In the genomic region with DNA sequence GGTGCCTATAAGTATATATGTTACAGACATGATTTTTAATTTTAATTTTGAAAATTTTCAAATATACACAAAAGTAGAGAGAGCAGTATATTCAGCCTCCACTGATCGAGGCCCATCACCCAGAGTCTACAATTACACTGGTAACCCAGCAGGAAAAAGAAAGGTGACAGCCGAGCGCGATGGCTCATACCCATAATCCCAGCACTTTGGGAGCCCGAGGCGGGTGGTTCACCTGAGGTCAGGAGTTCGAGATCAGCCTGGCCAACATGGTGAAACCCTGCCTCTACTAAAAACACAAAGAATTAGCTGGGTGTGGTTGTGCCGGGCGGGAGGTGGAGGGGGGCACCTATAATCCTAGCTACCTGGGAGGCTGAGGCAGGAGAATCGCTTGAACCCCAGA, we compare ENCODE assay signal across 14 cellular contexts. TPM values are rescaled to one million over a fixed set of nuclear protein-coding genes. Genes with fewer than 3 reads are reported as not detected.
A peak's percentile ranks its signal among the peaks of the same experiment; 100 is the strongest.
DNase-seq lines count a peak whose midpoint lies in the region; ATAC-seq, FAIRE-seq and TF ChIP-seq lines count a peak whose summit lies in the region.
"Had no signal": no experiment of that assay in that cellular context is flagged by ENCODE, and none has a peak within 500 bp of the region (broad histone marks: within the 10 kb centered on the region; RNA-seq: fewer than 3 reads in every experiment).

No MANE protein-coding gene starts in this region.

- peaks cover 27% of the 10 kb centered on the region for H3K36me3 ChIP-seq in BE2C
- peaks cover 5 to 19% of the 10 kb centered on the region in 2 experiments for H3K36me3 ChIP-seq in GM12878 (ENCODE audit: control insufficient read depth in 2 of 2, insufficient read depth in 2 of 2, low read length in 1 of 2)

- H4K20me1 ChIP-seq in GM12878 (ENCODE audit: control insufficient read depth, insufficient read depth), result no peaks in the 10 kb centered on the region

- no peak for TF ChIP-seq RAD21 in GM12878 (IDR thresholded peaks at IDR 0.05; ENCODE audit: insufficient read depth, low read depth, low read length)

- H3K27me3 Mint-ChIP-seq in HFFc6 (ENCODE audit: insufficient read depth), result peaks cover 2% of the 10 kb centered on the region; the same call in 1 of the 2 replicates
- H3K27me3 Mint-ChIP-seq in naive B cell, result no peaks in the 10 kb centered on the region

- SMC1A ChIA-PET in GM12878 (lab: Charles Lee; ENCODE audit: uncharacterized antibody, unreplicated experiment), result interaction anchor here (1.7 kb wide), 1 partner anchor 35 kb away, joined by 4 read pairs; no protein-coding TSS in a partner anchor

- WGBS in GM12878 (ENCODE audit: insufficient coverage, insufficient replicate concordance, low lambda C conversion rate, missing lambda C conversion rate), result 93% methylated on average over 10 of the region's 10 CpGs

- POLR2A ChIA-PET in GM12878 (lab: Charles Lee), result no interaction called here

- TF ChIP-seq POLR2A in GM12878 (IDR thresholded peaks at IDR 0.05; ENCODE audit: low read depth, low read length), result no peak

- peak overlapping the region; percentile 76 for H3K9ac ChIP-seq in GM12878 (ENCODE audit: control insufficient read depth, insufficient read depth, low read length)

- peaks cover 40% of the 10 kb centered on the region for H3K4me1 Mint-ChIP-seq in HFFc6 (ENCODE audit: low read depth)
- peaks cover 33 to 64% (median 45%) of the 10 kb centered on the region in 3 donors for H3K4me1 Mint-ChIP-seq in naive B cell

- no TSS peak for BruUV-seq in GM12878 (replicated peaks; lab: Mats Ljungman, UMichigan)

- H3K27me3 ChIP-seq in BE2C, result no peaks in the 10 kb centered on the region
- no peaks in the 10 kb centered on the region for H3K27me3 ChIP-seq in GM12878 (replicated peaks in 1 of 2; ENCODE audit: control insufficient read depth in 2 of 2, insufficient read depth in 2 of 2, low read length in 1 of 2)
- H3K27me3 ChIP-seq: SJSA1 had no signal

- H3K4me3 ChIP-seq in BE2C (ENCODE audit: low read depth, low read length) (peak overlapping the region; percentile 83; the same call in 1 of the 2 replicates), GM12878 (peak overlapping the region; percentile 97)

- TF ChIP-seq CTCF in BE2C (IDR thresholded peaks at IDR 0.05; ENCODE audit: low read depth, low read length), result no peak
- TF ChIP-seq CTCF in HFFc6 (IDR thresholded peaks at IDR 0.05), result no peak
- TF ChIP-seq CTCF in GM12878 (IDR thresholded peaks at IDR 0.05 in 2 of 3, conservative IDR thresholded peaks at IDR 0.05 in 1 of 3; ENCODE audit: control insufficient read depth in 2 of 3, extremely low read depth in 1 of 3, insufficient read depth in 1 of 3, low read depth in 3 of 3, low read length in 3 of 3), result no peak

- H3K9me3 ChIP-seq in BE2C (no peaks in the 10 kb centered on the region), GM12878 (replicated peaks; ENCODE audit: control insufficient read depth, insufficient read depth, low read length) (peaks cover 11% of the 10 kb centered on the region; the same call in 2 of the 3 replicates)
- H3K9me3 ChIP-seq: SJSA1 had no signal

- H3K4me2 ChIP-seq in GM12878 (ENCODE audit: control insufficient read depth, insufficient read depth), result peak overlapping the region; percentile 68; the same call in 1 of the 2 replicates

- TF ChIP-seq EP300 in GM12878 (IDR thresholded peaks at IDR 0.05; ENCODE audit: borderline replicate concordance in 1 of 2, control insufficient read depth in 1 of 2, low read depth in 2 of 2, low read length in 2 of 2), result no peak

- H2AFZ ChIP-seq in GM12878 (ENCODE audit: control insufficient read depth, low read depth, low read length), result no peak overlapping the region

- DNase-seq in BE2C (no peak), HFFc6 (no peak), GM12878 (ENCODE audit: low read depth, low spot score) (no peak), naive B cell (no peak), GM19240 (ENCODE audit: insufficient read length, low spot score) (no peak), mesenteric fat pad (ENCODE audit: low spot score) (no peak)
- DNase-seq in activated naive CD4-positive, alpha-beta T cell treated with anti-CD3 and anti-CD28 coated beads, Interleukin-2, amount 50 U/mL, for 72 hours (ENCODE audit: low spot score in 2 of 2), result no peak
- DNase-seq: activated CD8-positive, alpha-beta memory T cell treated with anti-CD3 and anti-CD28 coated beads for 24 hours; erythroblast; Kasumi-1; NCI-H446 had no signal

- H3K9me3 Mint-ChIP-seq in HFFc6 (no peaks in the 10 kb centered on the region), naive B cell (peaks cover 0 to 2% (median 0%) of the 10 kb centered on the region in 7 donors)
- no peaks in the 10 kb centered on the region for H3K9me3 Mint-ChIP-seq in activated naive CD4-positive, alpha-beta T cell treated with anti-CD3 and anti-CD28 coated beads, Interleukin-2, amount 50 U/mL, for 72 hours

- H3K4me1 ChIP-seq in BE2C, result peaks cover 8% of the 10 kb centered on the region
- H3K4me1 ChIP-seq in GM12878 (ENCODE audit: control insufficient read depth, insufficient read depth, low read length), result peaks cover 13% of the 10 kb centered on the region

- H3K36me3 Mint-ChIP-seq in HFFc6 (ENCODE audit: low read depth) (peaks cover 30% of the 10 kb centered on the region), naive B cell (peaks cover 0 to 9% of the 10 kb centered on the region in 2 donors)
- peaks cover 26 to 28% of the 10 kb centered on the region in 2 donors for H3K36me3 Mint-ChIP-seq in activated naive CD4-positive, alpha-beta T cell treated with anti-CD3 and anti-CD28 coated beads, Interleukin-2, amount 50 U/mL, for 72 hours

- H3K27ac ChIP-seq in GM12878 (ENCODE audit: control insufficient read depth, insufficient read depth), result no peak overlapping the region

- intact Hi-C loops in GM12878 (cut with micrococcal nuclease; ENCODE audit: unreplicated experiment), result loop anchor here (5.0 to 10.0 kb wide), 2 partner anchors 60 to 143 kb away; partner anchors contain the start of gene LSS

- H3K4me3 Mint-ChIP-seq in HFFc6, result peak overlapping the region; percentile 94
- H3K4me3 Mint-ChIP-seq in naive B cell, result peak overlapping the region in 5 of 8 donors; percentile 88 to 100 (median 96)

- peaks cover 47% of the 10 kb centered on the region for H3K79me2 ChIP-seq in GM12878 (ENCODE audit: control insufficient read depth, insufficient read depth, low read length)

- in situ Hi-C loops in GM12878 (cut with MboI), result no loop called here

- CTCF ChIA-PET in GM12878 (lab: Yijun Ruan, JAX), result no interaction called here

- no peak for ATAC-seq in GM12878
- no peak for ATAC-seq in naive B cell (ENCODE audit: low read depth in 2 of 2)
- ATAC-seq in HG03460 (IDR thresholded peaks at IDR 0.05; ENCODE audit: unreplicated experiment), result no peak
- ATAC-seq in activated naive CD4-positive, alpha-beta T cell treated with anti-CD3 and anti-CD28 coated beads, Interleukin-2, amount 50 U/mL, for 72 hours, result no peak

- FAIRE-seq in GM12878 (lab: Jason Lieb, UNC), result no peak
- FAIRE-seq: GM12892 had no signal

- peak overlapping the region; percentile 92; the same call in 1 of the 2 replicates for H3K27ac Mint-ChIP-seq in HFFc6
- peak overlapping the region in 2 of 6 donors; percentile 3 to 92 for H3K27ac Mint-ChIP-seq in naive B cell
- H3K27ac Mint-ChIP-seq in activated naive CD4-positive, alpha-beta T cell treated with anti-CD3 and anti-CD28 coated beads, Interleukin-2, amount 50 U/mL, for 72 hours, result peak overlapping the region in 1 of 2 donors; percentile 86

- RAD21 ChIA-PET in GM12878 (lab: Charles Lee; ENCODE audit: unreplicated experiment), result interaction anchor here (1.4 kb wide), 1 partner anchor 35 kb away, joined by 3 read pairs; the partner anchor contains the start of gene C21orf58

RNA-seq across cellular contexts. Expression of gene YBEY, which starts 1.4 kb away (rescaled TPM):
- polyA plus RNA-seq in BE2C (2012; ENCODE audit: insufficient read depth, insufficient read length, low read depth), result 8.3 TPM
- 10 to 100 TPM; 12.5 to 16.0 (median 15.5) TPM for total RNA-seq in HFFc6 (2021; fragmentation: NEBNext Ultra II Directional; extraction: Animal tissue kit (Norgen Biotek cat#: 25700))
- 26.3 and 29.9 TPM in 2 replicates for total RNA-seq in GM12878 (2013; cell fraction: nucleolus; rRNA removed)
- total RNA-seq in GM12878 (2014; rRNA removed) (16.7 and 18.1 TPM in 2 replicates), GM12878 (2014; rRNA removed; fragmentation: Illumina TruSeq; extraction: Trizol) (16.5 and 16.9 TPM in 2 replicates), GM12878 (2021) (13.2 and 13.8 TPM in 2 replicates), mesenteric fat pad (11.1 TPM)
- 16.6 TPM for polyA plus RNA-seq in GM12878 (2011; ENCODE audit: low read depth)
- polyA plus RNA-seq in GM12878 (2011; rRNA removed) (31.1 and 38.1 TPM in 2 replicates), GM12878 (2014; fragmentation: Illumina TruSeq; extraction: Trizol) (18.9 and 22.1 TPM in 2 replicates), GM12878 (2014; fragmentation: Nextera tagmentation; extraction: Ambion mirVana) (10 to 100 TPM in 1 of 2 experiments, 1 to 10 TPM in 1; 6.5 to 11.3 TPM), GM12878 (2014; rRNA removed) (27.1 and 31.4 TPM in 2 replicates), GM12878 (2016; fragmentation: Nextera tagmentation; extraction: Ambion mirVana) (10 to 100 TPM; 20.2 to 20.9 TPM), naive B cell (ENCODE audit: low read depth in 6 of 6) (10 to 100 TPM; 14.1 to 25.5 (median 20.5) TPM)
- polyA plus RNA-seq in GM12878 (2011; cell fraction: cytosol; rRNA removed), result 18.4 and 21.1 TPM in 2 replicates
- 19.4 and 23.3 TPM in 2 replicates for polyA plus RNA-seq in GM12878 (2011; cell fraction: nucleus; rRNA removed)
- 20.8 and 20.9 TPM in 2 replicates for polyA plus RNA-seq in GM12878 (2012)
- polyA minus RNA-seq in GM12878 (2011; rRNA and poly(A)+ RNA removed), result 11.4 and 12.3 TPM in 2 replicates
- 5.4 and 5.9 TPM in 2 replicates for polyA minus RNA-seq in GM12878 (2011; cell fraction: cytosol; rRNA and poly(A)+ RNA removed)
- polyA minus RNA-seq in GM12878 (2011; cell fraction: nucleus; rRNA and poly(A)+ RNA removed), result 12.5 and 13.5 TPM in 2 replicates
- total RNA-seq in activated naive CD4-positive, alpha-beta T cell treated with anti-CD3 and anti-CD28 coated beads, Interleukin-2, amount 50 U/mL, for 72 hours, result 10 to 100 TPM in 1 of 2 donors, 1 to 10 TPM in 1; 9.1 to 10.4 TPM

RNA-seq across cellular contexts. Expression of gene MCM3AP, which starts 2.1 kb away (rescaled TPM):
- 79.8 TPM for polyA plus RNA-seq in BE2C (2012; ENCODE audit: insufficient read depth, insufficient read length, low read depth)
- total RNA-seq in HFFc6 (2021; fragmentation: NEBNext Ultra II Directional; extraction: Animal tissue kit (Norgen Biotek cat#: 25700)), result 10 to 100 TPM; 85.7 to 91.8 (median 86.9) TPM
- 241 and 252 TPM in 2 replicates for total RNA-seq in GM12878 (2013; cell fraction: nucleolus; rRNA removed)
- total RNA-seq in GM12878 (2014; rRNA removed) (53.8 and 53.9 TPM in 2 replicates), GM12878 (2014; rRNA removed; fragmentation: Illumina TruSeq; extraction: Trizol) (32.4 and 39.7 TPM in 2 replicates), GM12878 (2021) (94.3 and 95.7 TPM in 2 replicates), mesenteric fat pad (89.8 TPM)
- polyA plus RNA-seq in GM12878 (2011; ENCODE audit: low read depth), result 28.0 TPM
- polyA plus RNA-seq in GM12878 (2011; rRNA removed) (42.3 and 45.3 TPM in 2 replicates), GM12878 (2014; fragmentation: Illumina TruSeq; extraction: Trizol) (34.3 and 39.3 TPM in 2 replicates), GM12878 (2014; fragmentation: Nextera tagmentation; extraction: Ambion mirVana) (1 to 10 TPM; 6.1 to 8.8 TPM), GM12878 (2014; rRNA removed) (48.6 and 54.6 TPM in 2 replicates), GM12878 (2016; fragmentation: Nextera tagmentation; extraction: Ambion mirVana) (10 to 100 TPM; 54.5 to 64.6 TPM), naive B cell (ENCODE audit: low read depth in 6 of 6) (10 to 100 TPM; 16.3 to 57.9 (median 38.9) TPM)
- polyA plus RNA-seq in GM12878 (2011; cell fraction: cytosol; rRNA removed), result 53.3 and 76.7 TPM in 2 replicates
- 140 and 149 TPM in 2 replicates for polyA plus RNA-seq in GM12878 (2011; cell fraction: nucleus; rRNA removed)
- 42.7 and 46.1 TPM in 2 replicates for polyA plus RNA-seq in GM12878 (2012)
- polyA minus RNA-seq in GM12878 (2011; rRNA and poly(A)+ RNA removed), result 54.7 and 88.0 TPM in 2 replicates
- polyA minus RNA-seq in GM12878 (2011; cell fraction: cytosol; rRNA and poly(A)+ RNA removed), result 58.8 and 74.2 TPM in 2 replicates
- 94.2 and 133 TPM in 2 replicates for polyA minus RNA-seq in GM12878 (2011; cell fraction: nucleus; rRNA and poly(A)+ RNA removed)
- 100 to 1,000 TPM; 105 to 119 TPM for total RNA-seq in activated naive CD4-positive, alpha-beta T cell treated with anti-CD3 and anti-CD28 coated beads, Interleukin-2, amount 50 U/mL, for 72 hours

RNA-seq across cellular contexts. Expression of gene C21orf58, which starts 36.1 kb away (rescaled TPM):
- polyA plus RNA-seq in BE2C (2012; ENCODE audit: insufficient read depth, insufficient read length, low read depth), result 3.7 TPM
- 1 to 10 TPM; 5.2 to 7.7 (median 7.1) TPM for total RNA-seq in HFFc6 (2021; fragmentation: NEBNext Ultra II Directional; extraction: Animal tissue kit (Norgen Biotek cat#: 25700))
- 39.5 and 45.3 TPM in 2 replicates for total RNA-seq in GM12878 (2013; cell fraction: nucleolus; rRNA removed)
- total RNA-seq in GM12878 (2014; rRNA removed), result 14.4 and 16.2 TPM in 2 replicates
- total RNA-seq in GM12878 (2014; rRNA removed; fragmentation: Illumina TruSeq; extraction: Trizol), result 6.7 and 7.3 TPM in 2 replicates
- total RNA-seq in GM12878 (2021), result 17.9 and 22.3 TPM in 2 replicates
- 1.8 TPM for polyA plus RNA-seq in GM12878 (2011; ENCODE audit: low read depth)
- 4.9 and 6.4 TPM in 2 replicates for polyA plus RNA-seq in GM12878 (2011; rRNA removed)
- polyA plus RNA-seq in GM12878 (2011; cell fraction: cytosol; rRNA removed), result 9.2 and 14.2 TPM in 2 replicates
- polyA plus RNA-seq in GM12878 (2011; cell fraction: nucleus; rRNA removed), result 50.5 and 63.4 TPM in 2 replicates
- 7.9 and 9.3 TPM in 2 replicates for polyA plus RNA-seq in GM12878 (2012)
- polyA plus RNA-seq in GM12878 (2014; fragmentation: Illumina TruSeq; extraction: Trizol), result 1.3 and 6.7 TPM in 2 replicates
- polyA plus RNA-seq in GM12878 (2014; fragmentation: Nextera tagmentation; extraction: Ambion mirVana), result 1 to 10 TPM; 1.1 TPM
- 21.6 and 28.2 TPM in 2 replicates for polyA plus RNA-seq in GM12878 (2014; rRNA removed)
- 10 to 100 TPM; 18.8 to 20.2 TPM for polyA plus RNA-seq in GM12878 (2016; fragmentation: Nextera tagmentation; extraction: Ambion mirVana)
- polyA minus RNA-seq in GM12878 (2011; rRNA and poly(A)+ RNA removed), result 9.7 and 17.1 TPM in 2 replicates
- 4.8 and 5.9 TPM in 2 replicates for polyA minus RNA-seq in GM12878 (2011; cell fraction: cytosol; rRNA and poly(A)+ RNA removed)
- 22.1 and 38.8 TPM in 2 replicates for polyA minus RNA-seq in GM12878 (2011; cell fraction: nucleus; rRNA and poly(A)+ RNA removed)
- 1 to 10 TPM in 1 of 6 donors, under 1 TPM in 5; 0.24 to 1.1 (median 0.62) TPM for polyA plus RNA-seq in naive B cell (ENCODE audit: low read depth in 6 of 6)
- total RNA-seq in mesenteric fat pad, result 0.96 TPM
- 10 to 100 TPM; 20.7 to 36.0 TPM for total RNA-seq in activated naive CD4-positive, alpha-beta T cell treated with anti-CD3 and anti-CD28 coated beads, Interleukin-2, amount 50 U/mL, for 72 hours

RNA-seq across cellular contexts. Expression of gene PCNT, which starts 36.4 kb away (rescaled TPM):
- polyA plus RNA-seq in BE2C (2012; ENCODE audit: insufficient read depth, insufficient read length, low read depth), result 32.9 TPM
- 10 to 100 TPM; 23.2 to 26.9 (median 25.5) TPM for total RNA-seq in HFFc6 (2021; fragmentation: NEBNext Ultra II Directional; extraction: Animal tissue kit (Norgen Biotek cat#: 25700))
- 102 and 117 TPM in 2 replicates for total RNA-seq in GM12878 (2013; cell fraction: nucleolus; rRNA removed)
- 21.9 and 22.1 TPM in 2 replicates for total RNA-seq in GM12878 (2014; rRNA removed)
- 15.3 and 17.1 TPM in 2 replicates for total RNA-seq in GM12878 (2014; rRNA removed; fragmentation: Illumina TruSeq; extraction: Trizol)
- 33.0 and 35.4 TPM in 2 replicates for total RNA-seq in GM12878 (2021)
- polyA plus RNA-seq in GM12878 (2011; ENCODE audit: low read depth), result 19.1 TPM
- 11.3 and 11.5 TPM in 2 replicates for polyA plus RNA-seq in GM12878 (2011; rRNA removed)
- 10.0 and 12.0 TPM in 2 replicates for polyA plus RNA-seq in GM12878 (2011; cell fraction: cytosol; rRNA removed)
- polyA plus RNA-seq in GM12878 (2011; cell fraction: nucleus; rRNA removed), result 65.9 and 71.0 TPM in 2 replicates
- polyA plus RNA-seq in GM12878 (2012), result 16.9 and 23.8 TPM in 2 replicates
- polyA plus RNA-seq in GM12878 (2014; fragmentation: Illumina TruSeq; extraction: Trizol), result 7.4 and 18.9 TPM in 2 replicates
- 1 to 10 TPM; 2.9 to 6.0 TPM for polyA plus RNA-seq in GM12878 (2014; fragmentation: Nextera tagmentation; extraction: Ambion mirVana)
- polyA plus RNA-seq in GM12878 (2014; rRNA removed), result 25.4 and 35.1 TPM in 2 replicates
- polyA plus RNA-seq in GM12878 (2016; fragmentation: Nextera tagmentation; extraction: Ambion mirVana), result 10 to 100 TPM; 39.2 to 39.6 TPM
- polyA minus RNA-seq in GM12878 (2011; rRNA and poly(A)+ RNA removed), result 40.6 and 78.3 TPM in 2 replicates
- polyA minus RNA-seq in GM12878 (2011; cell fraction: cytosol; rRNA and poly(A)+ RNA removed), result 10.3 and 13.7 TPM in 2 replicates
- polyA minus RNA-seq in GM12878 (2011; cell fraction: nucleus; rRNA and poly(A)+ RNA removed), result 19.9 and 39.3 TPM in 2 replicates
- polyA plus RNA-seq in naive B cell (ENCODE audit: low read depth in 6 of 6), result 10 to 100 TPM in 4 of 6 donors, 1 to 10 TPM in 2; 4.7 to 32.5 (median 10.7) TPM
- 29.4 TPM for total RNA-seq in mesenteric fat pad
- 10 to 100 TPM; 52.8 to 63.4 TPM for total RNA-seq in activated naive CD4-positive, alpha-beta T cell treated with anti-CD3 and anti-CD28 coated beads, Interleukin-2, amount 50 U/mL, for 72 hours

RNA-seq across cellular contexts. Expression of gene LSS, which starts 59.0 kb away (rescaled TPM):
- polyA plus RNA-seq in BE2C (2012; ENCODE audit: insufficient read depth, insufficient read length, low read depth), result 84.6 TPM
- total RNA-seq in HFFc6 (2021; fragmentation: NEBNext Ultra II Directional; extraction: Animal tissue kit (Norgen Biotek cat#: 25700)), result 10 to 100 TPM; 47.9 to 61.3 (median 50.6) TPM
- total RNA-seq in GM12878 (2013; cell fraction: nucleolus; rRNA removed), result 310 and 374 TPM in 2 replicates
- 61.4 and 65.2 TPM in 2 replicates for total RNA-seq in GM12878 (2014; rRNA removed)
- total RNA-seq in GM12878 (2014; rRNA removed; fragmentation: Illumina TruSeq; extraction: Trizol), result 19.6 and 20.3 TPM in 2 replicates
- total RNA-seq in GM12878 (2021), result 82.4 and 86.4 TPM in 2 replicates
- polyA plus RNA-seq in GM12878 (2011; ENCODE audit: low read depth), result 24.8 TPM
- polyA plus RNA-seq in GM12878 (2011; rRNA removed), result 26.1 and 51.3 TPM in 2 replicates
- 53.2 and 64.3 TPM in 2 replicates for polyA plus RNA-seq in GM12878 (2011; cell fraction: cytosol; rRNA removed)
- 250 and 378 TPM in 2 replicates for polyA plus RNA-seq in GM12878 (2011; cell fraction: nucleus; rRNA removed)
- 46.0 and 62.0 TPM in 2 replicates for polyA plus RNA-seq in GM12878 (2012)
- polyA plus RNA-seq in GM12878 (2014; fragmentation: Illumina TruSeq; extraction: Trizol), result 18.3 and 24.0 TPM in 2 replicates
- polyA plus RNA-seq in GM12878 (2014; fragmentation: Nextera tagmentation; extraction: Ambion mirVana), result 1 to 10 TPM; 2.9 to 3.7 TPM
- polyA plus RNA-seq in GM12878 (2014; rRNA removed), result 60.9 and 68.4 TPM in 2 replicates
- 10 to 100 TPM; 25.5 to 29.4 TPM for polyA plus RNA-seq in GM12878 (2016; fragmentation: Nextera tagmentation; extraction: Ambion mirVana)
- polyA minus RNA-seq in GM12878 (2011; rRNA and poly(A)+ RNA removed), result 80.4 and 121 TPM in 2 replicates
- polyA minus RNA-seq in GM12878 (2011; cell fraction: cytosol; rRNA and poly(A)+ RNA removed), result 12.8 and 21.1 TPM in 2 replicates
- polyA minus RNA-seq in GM12878 (2011; cell fraction: nucleus; rRNA and poly(A)+ RNA removed), result 44.5 and 53.5 TPM in 2 replicates
- 10 to 100 TPM in 2 of 6 donors, 1 to 10 TPM in 4; 6.4 to 10.5 (median 8.9) TPM for polyA plus RNA-seq in naive B cell (ENCODE audit: low read depth in 6 of 6)
- 81.3 TPM for total RNA-seq in mesenteric fat pad
- 10 to 100 TPM; 17.8 to 26.2 TPM for total RNA-seq in activated naive CD4-positive, alpha-beta T cell treated with anti-CD3 and anti-CD28 coated beads, Interleukin-2, amount 50 U/mL, for 72 hours
